8 cellular contexts compared by ENCODE assay signal in the genomic region with DNA sequence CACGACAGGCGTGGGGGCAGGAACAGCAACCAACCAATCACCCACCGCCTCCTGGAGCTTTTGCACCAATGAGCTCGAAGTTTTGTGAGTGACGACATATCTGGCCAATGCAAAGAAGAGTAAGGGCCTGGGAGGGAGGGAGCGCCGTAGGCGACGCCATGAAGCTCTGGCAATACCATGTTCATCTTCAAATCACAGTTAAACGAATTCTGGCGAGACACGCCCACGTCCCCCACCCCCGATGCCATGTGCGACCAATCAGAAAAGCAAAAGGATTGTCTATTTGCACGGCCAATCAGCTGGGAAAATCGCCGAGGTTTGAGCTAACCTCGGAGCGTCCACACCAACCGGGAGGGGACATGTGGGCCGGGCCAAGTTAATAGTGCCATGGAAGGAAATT. TPM values are rescaled to one million over a fixed set of nuclear protein-coding genes. Genes with fewer than 3 reads are reported as not detected.
DNase-seq lines count a peak whose midpoint lies in the region; ATAC-seq and TF ChIP-seq lines count a peak whose summit lies in the region.
"Not testable (repeated sequence)": the region's sequence is repeated elsewhere in the genome, so short reads cannot be mapped to it uniquely, and the experiment has no call there.

A gene (minus strand): TSS at position 12 of the 400 bp plus-strand sequence. CDS start 3,369 bp downstream, outside the sequence.

- ATAC-seq in GM18508 (IDR thresholded peaks at IDR 0.05; ENCODE audit: insufficient read depth, unreplicated experiment), result peak; percentile 85
- ATAC-seq in HG03520 (IDR thresholded peaks at IDR 0.05; ENCODE audit: unreplicated experiment), result peak; percentile 99
- ATAC-seq in right cardiac atrium, result peak; percentile 99 to 100

- H3K9me3 ChIP-seq in adrenal gland (replicated peaks in 1 of 3); right cardiac atrium (ENCODE audit: control insufficient read depth, low read length): not testable (repeated sequence)

- not testable (repeated sequence) for TF ChIP-seq POLR2A in adrenal gland (IDR thresholded peaks at IDR 0.05)

- TF ChIP-seq CTCF in adrenal gland (IDR thresholded peaks at IDR 0.05), result not testable (repeated sequence)

- H3K27ac ChIP-seq in adrenal gland; right cardiac atrium (ENCODE audit: low read length); temporal lobe (ENCODE audit: low read depth, low read length): not testable (repeated sequence)

- intact Hi-C loops in adrenal gland (cut with DNase I); right cardiac atrium (cut with DNase I): not testable (repeated sequence)

- H3K4me1 ChIP-seq in adrenal gland (replicated peaks in 1 of 2); right cardiac atrium (ENCODE audit: control insufficient read depth, insufficient read depth, low read length): not testable (repeated sequence)

- not testable (repeated sequence) for H3K36me3 ChIP-seq in adrenal gland (replicated peaks in 1 of 2)

- not testable (repeated sequence) for DNase-seq in H4 (ENCODE audit: low spot score); skeletal muscle cell (ENCODE audit: low read depth)
- DNase-seq in activated CD4-positive, alpha-beta T cell treated with anti-CD3 and anti-CD28 coated beads for 48 hours, result peak; percentile 93
- DNase-seq in adrenal gland (peak; percentile 91 to 99 (median 93)), right cardiac atrium (peak; percentile 85 to 96 (median 93))

- not testable (repeated sequence) for H3K4me3 ChIP-seq in adrenal gland; right cardiac atrium (ENCODE audit: low read length)
- H3K4me3 ChIP-seq in skeletal muscle cell (ENCODE audit: low read depth, low read length), result peak within 1 kb of the TSS; percentile 23

- 0% methylated on average over 6 to 14 of the region's 22 CpGs; no CpG with 5 or more reads in 2 of the 4 donors for WGBS in adrenal gland, 4 donors
- WGBS in right cardiac atrium, result 2% methylated on average over 14 of the region's 22 CpGs

- not testable (repeated sequence) for H3K27me3 ChIP-seq in adrenal gland; right cardiac atrium (ENCODE audit: control insufficient read depth, insufficient read depth)

RNA-seq across cellular contexts. Expression of the gene that starts here (rescaled TPM):
- total RNA-seq in H4 (2014; rRNA removed; shearing (Covaris generic)), result 15.5 and 16.8 TPM in 2 replicates
- total RNA-seq in adrenal gland, result 10 to 100 TPM in 7 of 8 donors, 1 to 10 TPM in 1; 4.4 to 36.0 (median 15.5) TPM
- 10 to 100 TPM; 11.5 to 20.3 (median 16.0) TPM for polyA plus RNA-seq in adrenal gland
- total RNA-seq in right cardiac atrium, result 10 to 100 TPM; 11.0 to 24.5 (median 16.5) TPM
- polyA plus RNA-seq in right cardiac atrium, result 10.4 TPM
- total RNA-seq in temporal lobe, result 15.0 TPM
